1 cellular context compared by ENCODE assay signal in genomic region chr10:5146920-5147254, GRCh38.
A peak's percentile ranks its signal among the peaks of the same experiment; 100 is the strongest.
TF ChIP-seq lines count a peak whose summit lies in the region.

No MANE protein-coding gene starts in this region.

TF ChIP-seq in HepG2, 621 proteins besides CTCF, POLR2A, EP300 and RAD21 (continued from another document):
- TF ChIP-seq ZFP91 (CRISPR knock-in tag; IDR thresholded peaks at IDR 0.05; ENCODE audit: borderline replicate concordance) = no peak
- no peak for TF ChIP-seq MEIS2 (CRISPR knock-in tag; IDR thresholded peaks at IDR 0.05)
- no peak for TF ChIP-seq ZNF607 (CRISPR knock-in tag; IDR thresholded peaks at IDR 0.05; ENCODE audit: borderline replicate concordance)
- TF ChIP-seq IRX3 (CRISPR knock-in tag; IDR thresholded peaks at IDR 0.05; ENCODE audit: borderline replicate concordance, low read depth) = no peak
- 0 out of 2 replicates have a peak, but pooled peaks have one; percentile 48 for TF ChIP-seq ETV6 (CRISPR knock-in tag; conservative IDR thresholded peaks at IDR 0.05)
- TF ChIP-seq GMEB2 (CRISPR knock-in tag; IDR thresholded peaks at IDR 0.05; ENCODE audit: low read depth) = no peak
- TF ChIP-seq NFE2 (CRISPR knock-in tag; IDR thresholded peaks at IDR 0.05) = no peak
- TF ChIP-seq CHD4 (IDR thresholded peaks at IDR 0.05; ENCODE audit: borderline replicate concordance, low read length) = peak; percentile 73; the same call in 1 of the 2 replicates
- no peak for TF ChIP-seq ZNF841 (CRISPR knock-in tag; IDR thresholded peaks at IDR 0.05; ENCODE audit: borderline replicate concordance)
- TF ChIP-seq ARNT (IDR thresholded peaks at IDR 0.05) = no peak
